Comparison of ENCODE assay signal across 8 cellular contexts in the genomic region with DNA sequence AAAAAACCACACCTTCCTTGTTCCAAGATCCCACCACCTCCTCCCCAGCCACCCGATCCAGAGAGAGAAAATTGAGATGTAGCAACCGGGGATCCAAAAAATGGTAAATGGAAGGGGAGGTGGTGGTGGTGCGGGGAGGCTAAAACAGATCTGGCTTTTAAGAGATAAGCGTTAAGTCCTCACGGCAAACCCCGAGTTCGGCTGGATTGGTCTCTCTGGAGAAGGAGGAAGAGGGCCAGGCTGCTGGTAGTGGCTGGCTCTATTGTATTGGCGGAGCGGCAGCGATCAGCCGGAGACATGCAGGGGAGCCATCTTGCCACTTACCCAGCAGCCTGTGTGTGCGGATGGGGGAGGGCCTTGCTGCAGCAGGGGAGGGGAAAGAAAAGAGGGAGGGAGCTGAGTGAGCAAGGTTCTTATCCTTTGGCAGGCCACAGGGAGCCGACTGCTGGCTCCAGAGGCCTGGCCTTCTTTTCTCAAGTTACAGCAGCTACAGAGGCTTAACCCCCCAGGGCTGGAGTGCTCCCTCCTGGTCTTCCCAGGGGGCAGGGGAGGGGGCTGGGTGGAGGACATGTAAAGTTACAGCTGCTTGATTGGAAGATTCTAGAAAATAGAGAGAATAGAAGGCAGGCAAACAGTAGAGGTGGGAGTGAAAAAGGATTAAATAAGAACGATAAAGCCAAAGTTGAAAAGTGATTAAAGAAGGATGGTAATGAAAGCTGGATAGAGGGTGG. TPM values are rescaled to one million over a fixed set of nuclear protein-coding genes. Genes with fewer than 3 reads are reported as not detected.
DNase-seq lines count a peak whose midpoint lies in the region; ATAC-seq and TF ChIP-seq lines count a peak whose summit lies in the region.

No MANE protein-coding gene starts in this region.

- peak; percentile 80 for TF ChIP-seq POLR2A in GM10847 (IDR thresholded peaks at IDR 0.05; ENCODE audit: extremely low read depth, insufficient read length)

- H3K4me3 Mint-ChIP-seq in activated naive CD8-positive, alpha-beta T cell treated with anti-CD3 and anti-CD28 coated beads, Interleukin-2, amount 50 U/mL, for 24 hours, result peak overlapping the region; percentile 96

- H3K4me1 Mint-ChIP-seq in activated naive CD8-positive, alpha-beta T cell treated with anti-CD3 and anti-CD28 coated beads, Interleukin-2, amount 50 U/mL, for 24 hours, result peaks cover 34% of the 10 kb centered on the region

- no peaks in the 10 kb centered on the region for H3K27me3 Mint-ChIP-seq in activated naive CD8-positive, alpha-beta T cell treated with anti-CD3 and anti-CD28 coated beads, Interleukin-2, amount 50 U/mL, for 24 hours

- no peak for TF ChIP-seq CTCF in Panc1 (IDR thresholded peaks at IDR 0.05)
- TF ChIP-seq CTCF in right atrium auricular region (IDR thresholded peaks at IDR 0.05), result no peak

- in situ Hi-C loops in Panc1 (cut with HindIII; ENCODE audit: low pct_unique_long_range_greater_than_20kb, low sequenced_read_pairs), result no loop called here

- peaks cover 45% of the 10 kb centered on the region for H3K36me3 Mint-ChIP-seq in activated naive CD8-positive, alpha-beta T cell treated with anti-CD3 and anti-CD28 coated beads, Interleukin-2, amount 50 U/mL, for 24 hours (ENCODE audit: low read depth)

- no TSS peak for BruUV-seq in Panc1 (replicated peaks; lab: Mats Ljungman, UMichigan)

- H3K27ac ChIP-seq in Panc1 (ENCODE audit: low read length), result peak overlapping the region; percentile 96
- peak overlapping the region; percentile 78 to 84 for H3K27ac ChIP-seq in right atrium auricular region

- H3K4me3 ChIP-seq in Panc1 (ENCODE audit: low read depth in 2 of 2, low read length in 2 of 2) (peak overlapping the region; percentile 92 to 95), right atrium auricular region (peak overlapping the region; percentile 54)

- peak overlapping the region; percentile 96 for H3K27ac Mint-ChIP-seq in activated naive CD8-positive, alpha-beta T cell treated with anti-CD3 and anti-CD28 coated beads, Interleukin-2, amount 50 U/mL, for 24 hours

- ATAC-seq in HG02610 (IDR thresholded peaks at IDR 0.05; ENCODE audit: unreplicated experiment) (peak; percentile 95), Panc1 (peak; percentile 94)
- peak; percentile 96 for ATAC-seq in activated naive CD8-positive, alpha-beta T cell treated with anti-CD3 and anti-CD28 coated beads, Interleukin-2, amount 50 U/mL, for 24 hours

- CTCF ChIA-PET in Panc1 (lab: Charles Lee), result interaction anchor here (0.6 to 0.7 kb wide), 2 partner anchors 23 to 217 kb away, joined by 4 to 9 read pairs; no protein-coding TSS in a partner anchor

- POLR2A ChIA-PET in Panc1 (lab: Charles Lee), result no interaction called here

- peaks cover 16% of the 10 kb centered on the region for H3K4me1 ChIP-seq in Panc1 (ENCODE audit: control insufficient read depth, insufficient read depth, low read length)
- peaks cover 0 to 35% of the 10 kb centered on the region in 2 donors for H3K4me1 ChIP-seq in right atrium auricular region

- H3K9me3 Mint-ChIP-seq in activated naive CD8-positive, alpha-beta T cell treated with anti-CD3 and anti-CD28 coated beads, Interleukin-2, amount 50 U/mL, for 24 hours, result no peaks in the 10 kb centered on the region

- no peak for DNase-seq in Panc1 (ENCODE audit: low read depth, low spot score)
- DNase-seq in activated naive CD8-positive, alpha-beta T cell treated with anti-CD3 and anti-CD28 coated beads, Interleukin-2, amount 50 U/mL, for 24 hours, result peak; percentile 80
- peak; percentile 88 for DNase-seq in right atrium auricular region (ENCODE audit: low spot score)
- peak; percentile 86 for DNase-seq in retina
- DNase-seq in NCI-H748 (lab: John Stamatoyannopoulos, UW; ENCODE audit: unreplicated experiment), result no peak
- no peak for DNase-seq in NCI-H2196 (lab: John Stamatoyannopoulos, UW; ENCODE audit: unreplicated experiment)

- H3K9me3 ChIP-seq in Panc1 (ENCODE audit: control insufficient read depth, insufficient read depth, low read depth, low read length) (no peaks in the 10 kb centered on the region), right atrium auricular region (no peaks in the 10 kb centered on the region)

- H3K36me3 ChIP-seq in Panc1 (ENCODE audit: control insufficient read depth, insufficient read depth, low read length) (peaks cover 22% of the 10 kb centered on the region), right atrium auricular region (peaks cover 66% of the 10 kb centered on the region)

- no peaks in the 10 kb centered on the region for H3K27me3 ChIP-seq in Panc1 (ENCODE audit: control insufficient read depth, insufficient read depth, low read length)
- no peaks in the 10 kb centered on the region for H3K27me3 ChIP-seq in right atrium auricular region

- intact Hi-C loops in Panc1 (cut with micrococcal nuclease; ENCODE audit: unreplicated experiment), result no loop called here

RNA-seq across cellular contexts. Expression of gene CDH24, which starts 14.1 kb away (rescaled TPM):
- total RNA-seq in Panc1 (2021; ENCODE audit: unreplicated experiment) (9.0 TPM), right atrium auricular region (1 to 10 TPM; 1.3 to 1.4 TPM)
- 6.8 TPM for polyA plus RNA-seq in Panc1 (2012; ENCODE audit: insufficient read length)

RNA-seq across cellular contexts. Expression of gene ACIN1, which starts 23.5 kb away (rescaled TPM):
- total RNA-seq in Panc1 (2021; ENCODE audit: unreplicated experiment) (162 TPM), right atrium auricular region (10 to 100 TPM; 53.9 to 55.3 TPM)
- polyA plus RNA-seq in Panc1 (2012; ENCODE audit: insufficient read length), result 110 TPM

RNA-seq across cellular contexts. Expression of gene C14orf119, which starts 23.9 kb away (rescaled TPM):
- total RNA-seq in Panc1 (2021; ENCODE audit: unreplicated experiment), result 39.6 TPM
- polyA plus RNA-seq in Panc1 (2012; ENCODE audit: insufficient read length), result 36.4 TPM
- total RNA-seq in right atrium auricular region, result 10 to 100 TPM; 13.5 to 23.7 TPM

RNA-seq across cellular contexts. Expression of gene PSMB11, which starts 29.4 kb away (rescaled TPM):
- total RNA-seq in Panc1 (2021; ENCODE audit: unreplicated experiment) (not detected), right atrium auricular region (not detected)
- polyA plus RNA-seq in Panc1 (2012; ENCODE audit: insufficient read length), result not detected

RNA-seq across cellular contexts. Expression of gene CIROP, which starts 33.4 kb away (rescaled TPM):
- not detected for total RNA-seq in Panc1 (2021; ENCODE audit: unreplicated experiment)
- polyA plus RNA-seq in Panc1 (2012; ENCODE audit: insufficient read length), result not detected
- total RNA-seq in right atrium auricular region, result not detected

Comparison
In these comparisons a context has a peak if more than half of its experiments do, and no peak if none do; other contexts are left out.
1. DNase-seq: peak in activated naive CD8-positive, alpha-beta T cell treated with anti-CD3 and anti-CD28 coated beads, Interleukin-2, amount 50 U/mL, for 24 hours (single experiment), right atrium auricular region (single experiment) and retina (single experiment); none in Panc1 (single experiment), NCI-H748 (single experiment) and NCI-H2196 (single experiment).
2. Peak in every context shown above with its lines, with median percentiles within 50 percentile points of each other: ATAC-seq.